Comparison of ENCODE assay signal across 32 cellular contexts in genomic region chr5:179472641-179473040, GRCh38.
"Had no signal": no experiment of that assay in that cellular context is flagged by ENCODE, and none has a peak within 500 bp of the region (broad histone marks: within the 10 kb centered on the region; RNA-seq: fewer than 3 reads in every experiment).

No MANE protein-coding gene starts in this region.

- H3K27me3 ChIP-seq: ascending aorta, breast epithelium, cardiac muscle cell, colonic mucosa, esophagus squamous epithelium, gastroesophageal sphincter had no signal

- DNase-seq: activated CD4-positive, alpha-beta memory T cell treated with anti-CD3 and anti-CD28 coated beads, Interleukin-2, amount 10 ng/mL, durations not matched to agents 7 days and 5 days; activated CD4-positive, alpha-beta T cell treated with anti-CD3 and anti-CD28 coated beads for 1 hour; activated CD4-positive, alpha-beta T cell treated with anti-CD3 and anti-CD28 coated beads for 4 hours; activated CD4-positive, alpha-beta T cell treated with anti-CD3 and anti-CD28 coated beads, Interleukin-2, amount 10 ng/mL, durations not matched to agents 7 days and 5 days; activated CD4-positive, alpha-beta T cell treated with anti-CD3 and anti-CD28 coated beads, Interleukin-2, amount 50 U/mL, for 4 hours; activated CD8-positive, alpha-beta memory T cell treated with anti-CD3 and anti-CD28 coated beads, Interleukin-2, amount 50 U/mL, for 48 hours; activated gamma-delta T cell; activated naive CD4-positive, alpha-beta T cell; activated naive CD4-positive, alpha-beta T cell treated with anti-CD3 and anti-CD28 coated beads, Interleukin-2, amount 10 ng/mL, durations not matched to agents 7 days and 5 days; activated naive CD8-positive, alpha-beta T cell treated with anti-CD3 and anti-CD28 coated beads, Interleukin-2, amount 10 ng/mL, durations not matched to agents 7 days and 5 days; activated T-cell treated with anti-CD3 and anti-CD28 coated beads for 4 hours; activated T-cell treated with anti-CD3 and anti-CD28 coated beads, Interleukin-2, amount 50 U/mL, for 24 hours; activated T-cell treated with anti-CD3 and anti-CD28 coated beads, Interleukin-2, amount 50 U/mL, for 72 hours; central memory CD4-positive, alpha-beta T cell; cerebellar nuclear complex; colonic mucosa; effector CD8-positive, alpha-beta T cell; esophagus squamous epithelium; foreskin melanocyte; T-helper 1 cell; T-helper 2 cell had no signal

- H3K4me1 ChIP-seq: ascending aorta, breast epithelium, colonic mucosa, esophagus squamous epithelium, gastroesophageal sphincter had no signal

- H3K4me1 Mint-ChIP-seq: activated CD4-positive, alpha-beta memory T cell treated with anti-CD3 and anti-CD28 coated beads, Interleukin-2, amount 10 ng/mL, durations not matched to agents 7 days and 5 days; activated CD4-positive, alpha-beta T cell treated with anti-CD3 and anti-CD28 coated beads, Interleukin-2, amount 10 ng/mL, durations not matched to agents 7 days and 5 days; activated naive CD4-positive, alpha-beta T cell treated with anti-CD3 and anti-CD28 coated beads, Interleukin-2, amount 10 ng/mL, durations not matched to agents 7 days and 5 days; activated naive CD8-positive, alpha-beta T cell treated with anti-CD3 and anti-CD28 coated beads, Interleukin-2, amount 10 ng/mL, durations not matched to agents 7 days and 5 days; WTC11 had no signal

- ATAC-seq: activated naive CD4-positive, alpha-beta T cell treated with anti-CD3 and anti-CD28 coated beads, Interleukin-2, amount 50 U/mL, for 72 hours; activated T-cell treated with anti-CD3 and anti-CD28 coated beads, Interleukin-2, amount 50 U/mL, for 72 hours; gastroesophageal sphincter; WTC11 had no signal

- H3K27ac Mint-ChIP-seq: activated CD4-positive, alpha-beta memory T cell treated with anti-CD3 and anti-CD28 coated beads, Interleukin-2, amount 10 ng/mL, durations not matched to agents 7 days and 5 days; activated CD4-positive, alpha-beta T cell treated with anti-CD3 and anti-CD28 coated beads, Interleukin-2, amount 10 ng/mL, durations not matched to agents 7 days and 5 days; activated naive CD4-positive, alpha-beta T cell treated with anti-CD3 and anti-CD28 coated beads, Interleukin-2, amount 10 ng/mL, durations not matched to agents 7 days and 5 days; activated naive CD4-positive, alpha-beta T cell treated with anti-CD3 and anti-CD28 coated beads, Interleukin-2, amount 50 U/mL, for 72 hours; activated naive CD8-positive, alpha-beta T cell treated with anti-CD3 and anti-CD28 coated beads, Interleukin-2, amount 10 ng/mL, durations not matched to agents 7 days and 5 days; activated T-cell treated with anti-CD3 and anti-CD28 coated beads, Interleukin-2, amount 50 U/mL, for 24 hours; activated T-cell treated with anti-CD3 and anti-CD28 coated beads, Interleukin-2, amount 50 U/mL, for 72 hours; brain; WTC11 had no signal

- H3K27me3 Mint-ChIP-seq: activated CD4-positive, alpha-beta memory T cell treated with anti-CD3 and anti-CD28 coated beads, Interleukin-2, amount 10 ng/mL, durations not matched to agents 7 days and 5 days had no signal

- H3K9me3 Mint-ChIP-seq: activated CD4-positive, alpha-beta memory T cell treated with anti-CD3 and anti-CD28 coated beads, Interleukin-2, amount 10 ng/mL, durations not matched to agents 7 days and 5 days; activated CD4-positive, alpha-beta T cell treated with anti-CD3 and anti-CD28 coated beads, Interleukin-2, amount 10 ng/mL, durations not matched to agents 7 days and 5 days; activated naive CD4-positive, alpha-beta T cell treated with anti-CD3 and anti-CD28 coated beads, Interleukin-2, amount 10 ng/mL, durations not matched to agents 7 days and 5 days; activated naive CD4-positive, alpha-beta T cell treated with anti-CD3 and anti-CD28 coated beads, Interleukin-2, amount 50 U/mL, for 72 hours; activated naive CD8-positive, alpha-beta T cell treated with anti-CD3 and anti-CD28 coated beads, Interleukin-2, amount 10 ng/mL, durations not matched to agents 7 days and 5 days; activated T-cell treated with anti-CD3 and anti-CD28 coated beads, Interleukin-2, amount 50 U/mL, for 24 hours; activated T-cell treated with anti-CD3 and anti-CD28 coated beads, Interleukin-2, amount 50 U/mL, for 72 hours; WTC11 had no signal

- H3K9me3 ChIP-seq: ascending aorta, breast epithelium, colonic mucosa, esophagus squamous epithelium, gastroesophageal sphincter had no signal

- H3K4me3 ChIP-seq: ascending aorta, breast epithelium, cardiac muscle cell, colonic mucosa, esophagus squamous epithelium, gastroesophageal sphincter had no signal

- FAIRE-seq: endometrium, endothelial cell of umbilical vein had no signal

- H3K36me3 Mint-ChIP-seq: activated naive CD4-positive, alpha-beta T cell treated with anti-CD3 and anti-CD28 coated beads, Interleukin-2, amount 10 ng/mL, durations not matched to agents 7 days and 5 days; activated naive CD4-positive, alpha-beta T cell treated with anti-CD3 and anti-CD28 coated beads, Interleukin-2, amount 50 U/mL, for 72 hours; activated naive CD8-positive, alpha-beta T cell treated with anti-CD3 and anti-CD28 coated beads, Interleukin-2, amount 10 ng/mL, durations not matched to agents 7 days and 5 days; brain; WTC11 had no signal

- H3K4me3 Mint-ChIP-seq: activated CD4-positive, alpha-beta memory T cell treated with anti-CD3 and anti-CD28 coated beads, Interleukin-2, amount 10 ng/mL, durations not matched to agents 7 days and 5 days; activated CD4-positive, alpha-beta T cell treated with anti-CD3 and anti-CD28 coated beads, Interleukin-2, amount 10 ng/mL, durations not matched to agents 7 days and 5 days; activated naive CD4-positive, alpha-beta T cell treated with anti-CD3 and anti-CD28 coated beads, Interleukin-2, amount 10 ng/mL, durations not matched to agents 7 days and 5 days; activated naive CD8-positive, alpha-beta T cell treated with anti-CD3 and anti-CD28 coated beads, Interleukin-2, amount 10 ng/mL, durations not matched to agents 7 days and 5 days; activated T-cell treated with anti-CD3 and anti-CD28 coated beads, Interleukin-2, amount 50 U/mL, for 24 hours; activated T-cell treated with anti-CD3 and anti-CD28 coated beads, Interleukin-2, amount 50 U/mL, for 72 hours; brain; WTC11 had no signal

- H3K27ac ChIP-seq: ascending aorta, breast epithelium, cardiac muscle cell, colonic mucosa, epithelial cell of prostate, esophagus squamous epithelium, gastroesophageal sphincter, VCaP had no signal

- H3K36me3 ChIP-seq: ascending aorta, breast epithelium, cardiac muscle cell, colonic mucosa, esophagus squamous epithelium, gastroesophageal sphincter had no signal
